17 cellular contexts compared by ENCODE assay signal in genomic region chr9:124799274-124800006, GRCh38. TPM values are rescaled to one million over a fixed set of nuclear protein-coding genes. Genes with fewer than 3 reads are reported as not detected.
"Had no signal": no experiment of that assay in that cellular context is flagged by ENCODE, and none has a peak within 500 bp of the region (broad histone marks: within the 10 kb centered on the region; RNA-seq: fewer than 3 reads in every experiment).

No MANE protein-coding gene starts in this region.

- H3K27ac Mint-ChIP-seq: mesothelial cell of epicardium, T-cell had no signal

- H3K27me3 ChIP-seq: colonic mucosa, upper lobe of left lung had no signal

- H3K4me3 ChIP-seq: colonic mucosa had no signal

- H3K27ac ChIP-seq: colonic mucosa, VCaP had no signal

- H3K36me3 Mint-ChIP-seq: mesothelial cell of epicardium, T-cell had no signal

- H3K9me3 Mint-ChIP-seq: mesothelial cell of epicardium, T-cell had no signal

- DNase-seq: activated CD4-positive, alpha-beta T cell treated with anti-CD3 and anti-CD28 coated beads for 4 hours; activated naive CD4-positive, alpha-beta T cell treated with Interleukin-2 at 50 U/mL for 16 hours; colonic mucosa; effector CD8-positive, alpha-beta T cell; posterior cingulate gyrus; right cardiac atrium; stimulated activated CD4-positive, alpha-beta T cell treated with anti-CD3 and anti-CD28 coated beads, Interleukin-2, amount 100 ng/mL, for 24 hours; stimulated activated naive CD4-positive, alpha-beta T cell treated with Interleukin-2 at 50 U/mL for 16 hours; T-cell had no signal

- H3K9me3 ChIP-seq: colonic mucosa, upper lobe of left lung had no signal

- H3K4me3 Mint-ChIP-seq: mesothelial cell of epicardium, T-cell had no signal

- H3K36me3 ChIP-seq: colonic mucosa, upper lobe of left lung had no signal

- H3K4me1 ChIP-seq: colonic mucosa had no signal

- ATAC-seq: T-cell had no signal

RNA-seq across cellular contexts. Expression of gene WDR38, which starts 53.8 kb away (rescaled TPM):
- total RNA-seq: cardiac septum, colonic mucosa, epithelial cell of proximal tubule, kidney epithelial cell, lower leg skin, mesothelial cell of epicardium, myocyte, right cardiac atrium, T-cell had no signal
